Comparison of ENCODE assay signal across 25 cellular contexts in the genomic region with DNA sequence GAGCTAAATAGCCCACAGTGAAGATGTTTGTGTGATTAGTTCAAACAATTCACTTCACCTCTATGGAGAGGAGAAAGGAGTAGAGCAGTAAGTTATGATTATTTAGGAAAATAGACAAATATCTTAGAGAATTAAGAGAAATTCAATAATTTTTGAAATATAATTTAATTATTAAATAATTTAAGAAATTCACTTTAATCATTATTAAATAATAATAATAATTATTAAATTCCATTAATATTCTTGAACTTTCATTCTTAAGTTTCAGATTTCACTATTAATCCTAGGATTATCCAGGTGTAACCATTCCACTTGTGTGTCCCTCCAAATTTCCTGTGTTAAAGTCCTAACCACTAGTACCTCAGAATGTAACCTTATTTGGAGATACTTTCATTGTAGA.
"Had no signal": no experiment of that assay in that cellular context is flagged by ENCODE, and none has a peak within 500 bp of the region (broad histone marks: within the 10 kb centered on the region; RNA-seq: fewer than 3 reads in every experiment).

No MANE protein-coding gene starts in this region.

- H3K27me3 ChIP-seq: ovary, right atrium auricular region, right lobe of liver, stomach, suprapubic skin, tibial artery, uterus had no signal

- H3K36me3 ChIP-seq: left ventricle myocardium inferior, ovary, right atrium auricular region, right lobe of liver, stomach, suprapubic skin, thoracic aorta, tibial artery, uterus had no signal

- H3K4me1 Mint-ChIP-seq: naive thymus-derived CD4-positive, alpha-beta T cell; stimulated activated memory B cell treated with anti-CD40 and anti-IgM and Interleukin-4, amounts not matched to agents 10 μg/mL and 1 μg/mL and 100 μg/mL, for 72 hours had no signal

- FAIRE-seq: keratinocyte had no signal

- DNase-seq: hippocampal formation; left ventricle myocardium inferior; midbrain; mucosa of descending colon; naive thymus-derived CD4-positive, alpha-beta T cell; ovary; right lobe of liver; stimulated activated CD4-positive, alpha-beta T cell treated with anti-CD3 and anti-CD28 coated beads, Interleukin-1b, Interleukin-23, amount 100 ng/mL, for 48 hours; stimulated activated CD4-positive, alpha-beta T cell treated with anti-CD3 and anti-CD28 coated beads, Interleukin-2, amount 100 ng/mL, for 48 hours; stimulated activated CD4-positive, alpha-beta T cell treated with anti-CD3 and anti-CD28 coated beads, Interleukin-4, amount 100 ng/mL, for 4 hours; stimulated activated CD8-positive, alpha-beta memory T cell treated with anti-CD3 and anti-CD28 coated beads, Interleukin-4, amount 100 ng/mL, for 48 hours; stimulated activated naive CD4-positive, alpha-beta T cell treated with Interleukin-2 at 50 U/mL for 16 hours; stomach; tibial artery; trophoblast cell; uterus had no signal

- H3K27ac ChIP-seq: left ventricle myocardium inferior, ovary, right atrium auricular region, right lobe of liver, stomach, suprapubic skin, thoracic aorta, tibial artery, uterus had no signal

- H3K4me3 ChIP-seq: left ventricle myocardium inferior, lung, mucosa of descending colon, ovary, right atrium auricular region, right lobe of liver, smooth muscle cell, stomach, suprapubic skin, thoracic aorta, tibial artery, uterus had no signal

- H3K4me3 Mint-ChIP-seq: naive thymus-derived CD4-positive, alpha-beta T cell; natural killer cell treated with Interleukin-12 subunit alpha and Interleukin-12 subunit beta and Interleukin-15 and Interleukin-18, amount 100 ng/mL, for 72 hours; stimulated activated memory B cell treated with anti-CD40 and anti-IgM and Interleukin-4, amounts not matched to agents 10 μg/mL and 1 μg/mL and 100 μg/mL, for 72 hours had no signal

- H3K4me2 ChIP-seq: smooth muscle cell had no signal

- H3K27me3 Mint-ChIP-seq: naive thymus-derived CD4-positive, alpha-beta T cell; natural killer cell treated with Interleukin-12 subunit alpha and Interleukin-12 subunit beta and Interleukin-15 and Interleukin-18, amount 100 ng/mL, for 72 hours; progenitor cell of endocrine pancreas; stimulated activated memory B cell treated with anti-CD40 and anti-IgM and Interleukin-4, amounts not matched to agents 10 μg/mL and 1 μg/mL and 100 μg/mL, for 72 hours had no signal

- H3K9me3 ChIP-seq: left ventricle myocardium inferior, mucosa of descending colon, ovary, right atrium auricular region, right lobe of liver, stomach, suprapubic skin, thoracic aorta, tibial artery, uterus had no signal

- H3K27ac Mint-ChIP-seq: naive thymus-derived CD4-positive, alpha-beta T cell; natural killer cell treated with Interleukin-12 subunit alpha and Interleukin-12 subunit beta and Interleukin-15 and Interleukin-18, amount 100 ng/mL, for 72 hours; progenitor cell of endocrine pancreas; stimulated activated memory B cell treated with anti-CD40 and anti-IgM and Interleukin-4, amounts not matched to agents 10 μg/mL and 1 μg/mL and 100 μg/mL, for 72 hours had no signal

- ATAC-seq: mucosa of descending colon; naive thymus-derived CD4-positive, alpha-beta T cell; natural killer cell treated with Interleukin-12 subunit alpha and Interleukin-12 subunit beta and Interleukin-15 and Interleukin-18, amount 100 ng/mL, for 72 hours; right lobe of liver; stimulated activated memory B cell treated with anti-CD40 and anti-IgM and Interleukin-4, amounts not matched to agents 10 μg/mL and 1 μg/mL and 100 μg/mL, for 72 hours had no signal
